Comparison of ENCODE assay signal across 14 cellular contexts in the genomic region with DNA sequence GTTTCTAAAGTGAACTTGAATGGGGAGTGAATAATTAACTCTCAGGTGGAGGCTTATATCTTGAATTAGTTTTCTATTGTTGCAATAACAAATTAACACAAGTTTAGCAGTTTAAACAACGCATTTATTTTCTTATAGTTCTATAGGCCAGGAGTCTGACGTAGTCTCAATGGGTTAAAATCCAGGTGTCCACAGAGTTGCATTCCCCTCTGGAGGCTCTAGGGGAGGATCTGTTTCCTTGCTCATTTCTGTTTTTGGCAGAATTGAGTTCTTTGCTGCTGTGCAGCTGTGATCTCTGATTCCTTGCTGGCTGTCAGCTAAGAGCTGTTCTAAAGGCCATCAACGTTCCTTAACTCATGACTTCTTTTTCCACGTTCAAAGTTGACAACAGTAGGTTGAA.
"Had no signal": no experiment of that assay in that cellular context is flagged by ENCODE, and none has a peak within 500 bp of the region (broad histone marks: within the 10 kb centered on the region; RNA-seq: fewer than 3 reads in every experiment).

No MANE protein-coding gene starts in this region.

- H3K27ac ChIP-seq: neural progenitor cell, ovary, tibial artery had no signal

- H3K9me3 ChIP-seq: gastrocnemius medialis, heart right ventricle, ovary, tibial artery had no signal

- H3K27ac Mint-ChIP-seq: neural progenitor cell; stimulated activated naive B cell treated with anti-CD40 and anti-IgM and Interleukin-4, amounts not matched to agents 10 μg/mL and 1 μg/mL and 100 μg/mL, for 72 hours had no signal

- H3K4me3 Mint-ChIP-seq: neural progenitor cell; stimulated activated naive B cell treated with anti-CD40 and anti-IgM and Interleukin-4, amounts not matched to agents 10 μg/mL and 1 μg/mL and 100 μg/mL, for 72 hours had no signal

- FAIRE-seq: islet of Langerhans had no signal

- ATAC-seq: activated CD4-positive, CD25-positive, alpha-beta regulatory T cell treated with anti-CD3 and anti-CD28 coated beads, Interleukin-2, amount 50 U/mL, for 24 hours; gastrocnemius medialis; left lobe of liver; stimulated activated naive B cell treated with anti-CD40 and anti-IgM and Interleukin-4, amounts not matched to agents 10 μg/mL and 1 μg/mL and 100 μg/mL, for 72 hours had no signal

- H3K4me1 Mint-ChIP-seq: neural progenitor cell; stimulated activated naive B cell treated with anti-CD40 and anti-IgM and Interleukin-4, amounts not matched to agents 10 μg/mL and 1 μg/mL and 100 μg/mL, for 72 hours had no signal

- DNase-seq: activated naive CD4-positive, alpha-beta T cell; anterior cingulate cortex; cerebellar nuclear complex; erythroblast; gastrocnemius medialis; heart right ventricle; ovary; stimulated activated CD4-positive, alpha-beta T cell treated with anti-CD3 and anti-CD28 coated beads, Interleukin-2, amount 100 ng/mL, for 48 hours; stimulated activated naive B cell treated with anti-CD40 and anti-IgM and Interleukin-4, amounts not matched to agents 10 μg/mL and 1 μg/mL and 100 μg/mL, for 72 hours; tibial artery had no signal

- H3K36me3 ChIP-seq: gastrocnemius medialis, heart right ventricle, neural progenitor cell, ovary, tibial artery had no signal

- H3K9ac ChIP-seq: neural progenitor cell had no signal

- H3K4me3 ChIP-seq: gastrocnemius medialis, heart right ventricle, neural progenitor cell, ovary, tibial artery had no signal

- H3K4me2 ChIP-seq: neural progenitor cell had no signal

- H3K36me3 Mint-ChIP-seq: neural progenitor cell; stimulated activated naive B cell treated with anti-CD40 and anti-IgM and Interleukin-4, amounts not matched to agents 10 μg/mL and 1 μg/mL and 100 μg/mL, for 72 hours had no signal

- H2AFZ ChIP-seq: neural progenitor cell had no signal

- H3K4me1 ChIP-seq: gastrocnemius medialis, neural progenitor cell, tibial artery had no signal

- H3K27me3 ChIP-seq: gastrocnemius medialis, heart right ventricle, ovary, tibial artery had no signal
